8 cellular contexts compared by ENCODE assay signal in the genomic region with DNA sequence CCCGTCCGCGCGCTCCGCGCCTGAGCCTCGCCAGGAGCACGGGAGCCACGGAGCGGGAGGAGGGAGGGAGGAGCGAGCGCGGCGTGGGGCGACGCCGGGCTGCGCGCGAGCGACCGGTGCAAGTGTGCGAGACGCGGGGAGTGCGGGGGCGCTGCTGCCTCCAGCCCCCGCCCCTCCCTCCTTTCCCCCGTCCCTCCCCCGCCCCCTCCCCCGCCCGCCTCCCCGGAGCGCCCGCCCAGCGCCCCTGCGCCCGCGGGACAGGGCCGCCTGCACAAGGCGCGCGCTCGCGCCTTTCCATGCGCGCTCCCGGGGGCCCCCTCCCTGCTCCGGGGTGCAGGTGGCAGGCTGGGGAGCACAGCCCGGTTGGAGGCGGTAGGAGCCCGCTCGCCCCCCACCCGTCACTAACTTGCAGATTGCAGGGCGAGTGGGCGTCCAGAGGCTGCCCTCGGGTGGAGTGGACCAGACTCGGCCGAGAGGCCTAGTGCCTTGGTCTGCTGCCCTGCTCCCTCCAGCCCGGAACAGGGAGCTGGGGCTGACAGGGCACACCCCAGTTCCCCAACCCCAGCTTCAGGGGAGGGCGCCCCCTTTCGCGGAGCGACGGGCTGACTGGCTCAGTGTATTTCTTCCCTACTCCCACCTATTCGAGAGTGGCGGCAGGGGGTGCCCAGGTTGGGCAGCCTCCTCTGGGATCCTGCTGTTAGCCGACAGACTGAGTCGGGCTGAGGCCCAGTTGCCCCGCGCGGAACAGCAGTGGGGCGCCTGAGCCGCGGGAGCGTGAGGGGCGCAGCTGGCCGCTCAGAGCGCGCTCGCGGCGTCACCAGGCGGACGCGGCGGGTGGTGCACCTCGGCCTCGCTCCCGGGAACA. TPM values are rescaled to one million over a fixed set of nuclear protein-coding genes. Genes with fewer than 3 reads are reported as not detected.
A peak's percentile ranks its signal among the peaks of the same experiment; 100 is the strongest.
DNase-seq lines count a peak whose midpoint lies in the region; ATAC-seq and TF ChIP-seq lines count a peak whose summit lies in the region.

A gene (minus strand): TSS at position 126 of the 865 bp plus-strand sequence. CDS start 255 bp downstream, outside the sequence.

- no peaks in the 10 kb centered on the region for H3K9me3 ChIP-seq in body of pancreas

- intact Hi-C loops in body of pancreas (cut with DNase I) = loop anchor here (5.0 kb wide), 1 partner anchor 223 kb away; no protein-coding TSS in a partner anchor
- intact Hi-C loops in left colon (cut with DNase I, micrococcal nuclease) = no loop called here

- no peak for TF ChIP-seq POLR2A in body of pancreas (IDR thresholded peaks at IDR 0.05)

- WGBS in body of pancreas, 2 donors = 1% methylated on average over 51 of the region's 90 CpGs; no CpG with 5 or more reads in 1 of the 2 donors

- ATAC-seq in body of pancreas = peak; percentile 31
- ATAC-seq in left colon = peak; percentile 58

- TF ChIP-seq CTCF in GM12873 (IDR thresholded peaks at IDR 0.05; ENCODE audit: insufficient read depth, low read depth, low read length, missing control alignments) (peak; percentile 51), body of pancreas (IDR thresholded peaks at IDR 0.05) (peak in 6 of 7 experiments; percentile 32 to 62 (median 44))

- no peaks in the 10 kb centered on the region for H3K36me3 ChIP-seq in body of pancreas (replicated peaks in 1 of 2; ENCODE audit: insufficient read depth in 1 of 2, low read depth in 2 of 2)

- no peak within 1 kb of the TSS for H3K4me3 ChIP-seq in body of pancreas

- peaks cover 30% of the 10 kb centered on the region for H3K4me1 ChIP-seq in body of pancreas

- peaks cover 0 to 29% of the 10 kb centered on the region in 2 donors for H3K27me3 ChIP-seq in body of pancreas

- H3K27ac ChIP-seq in body of pancreas = no peak within 1 kb of the TSS

- DNase-seq in T-helper 1 cell = peak; percentile 44 to 74 (median 53)
- peak in 2 of 4 donors; percentile 18 to 33 for DNase-seq in body of pancreas
- peak in 1 of 2 donors; percentile 11 for DNase-seq in left colon
- DNase-seq in stimulated activated CD4-positive, alpha-beta T cell treated with anti-CD3 and anti-CD28 coated beads, TNF-alpha, amount 100 ng/mL, for 1 hour (ENCODE audit: low read depth in 3 of 3, low spot score in 1 of 3) = peak in 2 of 3 donors; percentile 28 to 51
- no peak for DNase-seq in OCI-M1 (lab: John Stamatoyannopoulos, UW)
- no peak for DNase-seq in GF-D8 (lab: John Stamatoyannopoulos, UW)
- DNase-seq in NOMO-1 treated with DMSO at 0.1 percent for 48 hours (lab: John Stamatoyannopoulos, UW; ENCODE audit: unreplicated experiment) = no peak

RNA-seq across cellular contexts. Expression of the gene that starts here (rescaled TPM):
- total RNA-seq in body of pancreas (under 1 TPM; under 0.01 TPM), left colon (not detected)

Comparison
In these comparisons a context has a peak if more than half of its experiments do, and no peak if none do; other contexts are left out.
1. Peak in ATAC-seq in body of pancreas; RNA of the gene not detected or under 1 TPM.
2. Peak in ATAC-seq in left colon; RNA of the gene not detected or under 1 TPM.
3. DNase-seq: peak in T-helper 1 cell (5 of 5) and stimulated activated CD4-positive, alpha-beta T cell treated with anti-CD3 and anti-CD28 coated beads, TNF-alpha, amount 100 ng/mL, for 1 hour (2 of 3); none in OCI-M1 (single experiment), GF-D8 (single experiment) and NOMO-1 treated with DMSO at 0.1 percent for 48 hours (single experiment).